15 cellular contexts compared by ENCODE assay signal in the genomic region with DNA sequence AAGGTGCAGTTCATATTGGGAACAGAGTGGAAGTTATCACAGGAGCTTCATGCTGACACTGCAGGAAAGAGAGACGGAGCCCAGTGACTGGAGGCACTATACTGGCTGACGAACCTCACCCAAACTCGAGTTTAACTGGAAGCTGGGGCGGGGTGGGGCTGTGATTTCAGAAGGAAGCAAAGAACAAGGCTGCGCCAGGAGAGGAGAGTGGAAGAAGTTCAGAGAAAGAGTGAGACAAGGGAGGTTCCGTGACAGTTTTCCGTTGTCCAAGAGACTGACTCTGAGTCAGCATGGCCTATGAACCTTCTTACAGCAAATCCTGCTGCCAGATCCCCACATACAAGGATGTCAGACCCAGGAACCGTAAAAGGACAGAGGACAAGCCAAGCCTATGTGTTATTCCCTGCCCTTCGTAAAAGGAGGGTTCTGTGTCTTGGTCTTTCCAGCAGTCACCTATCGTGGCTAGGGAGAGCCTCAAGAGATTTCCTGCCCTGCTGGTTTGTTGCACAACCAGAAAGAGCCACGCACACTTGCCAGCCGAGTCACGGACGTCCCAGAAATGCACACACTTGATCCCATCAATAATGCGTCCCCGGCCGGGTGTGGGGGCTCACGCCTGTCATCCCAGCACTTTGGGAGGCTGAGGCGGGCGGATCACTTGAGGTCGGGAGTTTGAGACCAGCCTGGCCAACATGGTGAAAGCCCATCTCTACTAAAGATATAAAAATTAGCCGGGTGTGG. TPM values are rescaled to one million over a fixed set of nuclear protein-coding genes. Genes with fewer than 3 reads are reported as not detected.
DNase-seq lines count a peak whose midpoint lies in the region; ATAC-seq and TF ChIP-seq lines count a peak whose summit lies in the region.
"Had no signal": no experiment of that assay in that cellular context is flagged by ENCODE, and none has a peak within 500 bp of the region (broad histone marks: within the 10 kb centered on the region; RNA-seq: fewer than 3 reads in every experiment).

No MANE protein-coding gene starts in this region.

- H4K20me1 ChIP-seq in hepatocyte (ENCODE audit: insufficient read depth, poor library complexity, severe bottlenecking) = peaks cover 49% of the 10 kb centered on the region

- H3K27me3 ChIP-seq in hepatocyte = no peaks in the 10 kb centered on the region
- H3K27me3 ChIP-seq: BE2C had no signal

- H3K4me1 ChIP-seq in hepatocyte (ENCODE audit: insufficient read depth) = peaks cover 24% of the 10 kb centered on the region

- peak overlapping the region; percentile 83 for H3K27ac ChIP-seq in hepatocyte
- H3K27ac ChIP-seq in skin epidermis = peak overlapping the region in 19 of 21 experiments; percentile 31 to 87 (median 76)

- H2AFZ ChIP-seq in hepatocyte = no peak overlapping the region

- H3K4me3 ChIP-seq in astrocyte of the spinal cord (ENCODE audit: low read depth, low read length) = no peak overlapping the region
- no peak overlapping the region for H3K4me3 ChIP-seq in hepatocyte
- no peak overlapping the region for H3K4me3 ChIP-seq in skin epidermis

- no peaks in the 10 kb centered on the region for H3K36me3 ChIP-seq in hepatocyte (replicated peaks; ENCODE audit: insufficient read depth, low read depth)
- H3K36me3 ChIP-seq: BE2C had no signal

- no peaks in the 10 kb centered on the region for H3K9me2 ChIP-seq in hepatocyte (replicated peaks; ENCODE audit: insufficient read depth)

- no peaks in the 10 kb centered on the region for H3K9me3 ChIP-seq in hepatocyte (ENCODE audit: low read depth)
- H3K9me3 ChIP-seq: BE2C had no signal

- H3K79me2 ChIP-seq in hepatocyte = peaks cover 79% of the 10 kb centered on the region

- in situ Hi-C loops in astrocyte of the spinal cord (cut with HindIII; ENCODE audit: low sequenced_read_pairs) = no loop called here

- TF ChIP-seq CTCF in astrocyte of the spinal cord (IDR thresholded peaks at IDR 0.05; ENCODE audit: low read depth, low read length) (no peak), hepatocyte (IDR thresholded peaks at IDR 0.05; ENCODE audit: poor library complexity) (no peak)

- peak overlapping the region; percentile 19 for H3K4me2 ChIP-seq in hepatocyte

- 88% methylated on average over 22 of the region's 22 CpGs for WGBS in hepatocyte (ENCODE audit: low lambda C conversion rate, missing lambda C conversion rate)

- ATAC-seq in HG03108 (IDR thresholded peaks at IDR 0.05; ENCODE audit: unreplicated experiment) (no peak), HG03342 (IDR thresholded peaks at IDR 0.05; ENCODE audit: unreplicated experiment) (no peak)
- ATAC-seq: activated naive CD8-positive, alpha-beta T cell treated with anti-CD3 and anti-CD28 coated beads, Interleukin-2, amount 50 U/mL, for 24 hours; left ventricle myocardium superior had no signal

- peak; percentile 34 for DNase-seq in EL
- DNase-seq in astrocyte of the spinal cord (ENCODE audit: low read depth, low spot score) = peak; percentile 29
- peak; percentile 41 for DNase-seq in hepatocyte (ENCODE audit: low spot score)
- DNase-seq in superior temporal gyrus (ENCODE audit: extremely low spot score) = no peak
- DNase-seq in COLO829 (ENCODE audit: low spot score) = no peak
- DNase-seq: activated CD4-positive, CD25-positive, alpha-beta regulatory T cell treated with anti-CD3 and anti-CD28 coated beads, Interleukin-2, amount 50 U/mL, for 72 hours; activated naive CD8-positive, alpha-beta T cell treated with anti-CD3 and anti-CD28 coated beads, Interleukin-2, amount 50 U/mL, for 24 hours; BE2C; head of caudate nucleus; left ventricle myocardium superior; occipital lobe; OCI-M1 had no signal

RNA-seq across cellular contexts. Expression of gene PITPNA, which starts 5.1 kb away (rescaled TPM):
- total RNA-seq in hepatocyte = 25.4 and 26.8 TPM in 2 replicates
- 55.0 and 58.0 TPM in 2 replicates for polyA plus RNA-seq in hepatocyte

RNA-seq across cellular contexts. Expression of gene INPP5K, which starts 41.1 kb away (rescaled TPM):
- 34.7 and 48.4 TPM in 2 replicates for total RNA-seq in hepatocyte
- polyA plus RNA-seq in hepatocyte = 33.5 and 40.4 TPM in 2 replicates

Comparison
In these comparisons a context has a peak if more than half of its experiments do, and no peak if none do; other contexts are left out.
1. DNase-seq: peak in EL (single experiment), astrocyte of the spinal cord (single experiment) and hepatocyte (single experiment); none in superior temporal gyrus (single experiment) and COLO829 (single experiment).